24 cellular contexts compared by ENCODE assay signal in the genomic region with DNA sequence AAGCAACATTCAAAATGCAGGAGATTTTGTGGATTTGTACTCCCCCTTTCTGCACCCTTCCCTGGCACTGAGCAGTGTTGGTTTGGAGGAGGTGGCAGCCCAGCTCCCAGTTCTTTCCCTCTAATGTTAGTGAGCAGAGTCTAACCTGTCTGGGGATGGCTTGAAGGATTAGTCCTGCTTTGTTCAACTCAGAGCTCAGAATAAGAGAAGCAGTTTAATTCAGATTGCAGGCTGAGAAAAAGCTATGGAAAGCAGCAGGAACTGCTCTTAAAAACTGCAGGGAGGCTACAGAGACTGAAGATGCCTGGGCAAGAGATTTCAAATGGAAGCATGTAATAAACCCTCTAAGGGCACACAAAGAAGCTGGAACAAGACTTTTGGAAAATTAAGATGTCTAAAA.
DNase-seq lines count a peak whose midpoint lies in the region; TF ChIP-seq lines count a peak whose summit lies in the region.
"Had no signal": no experiment of that assay in that cellular context is flagged by ENCODE, and none has a peak within 500 bp of the region (broad histone marks: within the 10 kb centered on the region; RNA-seq: fewer than 3 reads in every experiment).

No MANE protein-coding gene starts in this region.

- H3K9ac ChIP-seq in BLaER1 treated with 17β-estradiol and CSF1 and Interleukin-3, amounts not matched to agents 10 nM and 100 nM = no peak overlapping the region
- H3K9ac ChIP-seq in HUES64 (ENCODE audit: low read depth, low read length) (no peak overlapping the region), neural progenitor cell (no peak overlapping the region)
- H3K9ac ChIP-seq: KMS-11, SK-N-SH had no signal

- no peaks in the 10 kb centered on the region for H3K36me3 ChIP-seq in BLaER1 treated with 17β-estradiol and CSF1 and Interleukin-3, amounts not matched to agents 10 nM and 100 nM
- H3K36me3 ChIP-seq in HUES64 (ENCODE audit: insufficient read depth, low read length) (no peaks in the 10 kb centered on the region), hepatocyte (replicated peaks; ENCODE audit: insufficient read depth, low read depth) (no peaks in the 10 kb centered on the region), neural progenitor cell (no peaks in the 10 kb centered on the region)

- H3K27ac ChIP-seq in BLaER1 treated with 17β-estradiol and CSF1 and Interleukin-3, amounts not matched to agents 10 nM and 100 nM = no peak overlapping the region
- peak overlapping the region; percentile 58 for H3K27ac ChIP-seq in HUES64 (ENCODE audit: low read depth, low read length)
- H3K27ac ChIP-seq in hepatocyte = peak overlapping the region; percentile 65
- H3K27ac ChIP-seq in neural progenitor cell = no peak overlapping the region
- H3K27ac ChIP-seq: KMS-11 had no signal

- H3K79me2 ChIP-seq in hepatocyte (no peaks in the 10 kb centered on the region), neural progenitor cell (ENCODE audit: low read depth) (no peaks in the 10 kb centered on the region)

- H3K9me2 ChIP-seq in hepatocyte (replicated peaks; ENCODE audit: insufficient read depth) = no peaks in the 10 kb centered on the region
- H3K9me2 ChIP-seq: SK-N-SH had no signal

- POLR2A ChIA-PET in activated CD4-positive, alpha-beta memory T cell treated with anti-CD3 and anti-CD28 coated beads for 36 hours (lab: Charles Lee) = no interaction called here

- H3K27me3 Mint-ChIP-seq in neural progenitor cell (ENCODE audit: insufficient read depth, low read depth) = peaks cover 16% of the 10 kb centered on the region
- H3K27me3 Mint-ChIP-seq in activated CD4-positive, alpha-beta memory T cell treated with anti-CD3 and anti-CD28 coated beads for 36 hours = peaks cover 35% of the 10 kb centered on the region

- H3K4me1 ChIP-seq in BLaER1 treated with 17β-estradiol and CSF1 and Interleukin-3, amounts not matched to agents 10 nM and 100 nM = peaks cover 3 to 40% (median 25%) of the 10 kb centered on the region in 10 experiments; a peak in 17 of 20 replicates
- H3K4me1 ChIP-seq in HUES64 (ENCODE audit: insufficient read depth, low read length) (peaks cover 26% of the 10 kb centered on the region), hepatocyte (ENCODE audit: insufficient read depth) (peaks cover 25% of the 10 kb centered on the region), neural progenitor cell (peaks cover 20% of the 10 kb centered on the region)

- H3K4me1 Mint-ChIP-seq in neural progenitor cell = peaks cover 40% of the 10 kb centered on the region
- H3K4me1 Mint-ChIP-seq in activated CD4-positive, alpha-beta memory T cell treated with anti-CD3 and anti-CD28 coated beads for 36 hours (ENCODE audit: low read depth) = no peaks in the 10 kb centered on the region
- H3K4me1 Mint-ChIP-seq: IgD-negative memory B cell had no signal

- H3K9me3 ChIP-seq in BLaER1 treated with 17β-estradiol and CSF1 and Interleukin-3, amounts not matched to agents 10 nM and 100 nM (replicated peaks in 1 of 11) = peaks cover 0 to 8% (median 2%) of the 10 kb centered on the region in 11 experiments; a peak in 10 of 22 replicates
- H3K9me3 ChIP-seq in HUES64 (ENCODE audit: insufficient read depth, low read depth, low read length) = no peaks in the 10 kb centered on the region
- H3K9me3 ChIP-seq in hepatocyte (ENCODE audit: low read depth) = no peaks in the 10 kb centered on the region
- no peaks in the 10 kb centered on the region for H3K9me3 ChIP-seq in neural progenitor cell (ENCODE audit: low read depth)
- H3K9me3 ChIP-seq: Caco-2, SK-N-SH had no signal

- H2AFZ ChIP-seq in hepatocyte (no peak overlapping the region), neural progenitor cell (replicated peaks) (no peak overlapping the region)

- no peak for TF ChIP-seq CTCF in hepatocyte (IDR thresholded peaks at IDR 0.05; ENCODE audit: poor library complexity)
- no peak for TF ChIP-seq CTCF in neural progenitor cell (IDR thresholded peaks at IDR 0.05)

- peak overlapping the region; percentile 15 for H3K4me3 Mint-ChIP-seq in neural progenitor cell
- no peak overlapping the region for H3K4me3 Mint-ChIP-seq in activated CD4-positive, alpha-beta memory T cell treated with anti-CD3 and anti-CD28 coated beads for 36 hours
- H3K4me3 Mint-ChIP-seq: CD8-positive, alpha-beta T cell; HFFc6; IgD-negative memory B cell had no signal

- peaks cover 23 to 32% (median 26%) of the 10 kb centered on the region in 11 experiments for H3K27me3 ChIP-seq in BLaER1 treated with 17β-estradiol and CSF1 and Interleukin-3, amounts not matched to agents 10 nM and 100 nM
- H3K27me3 ChIP-seq in HUES64 (ENCODE audit: insufficient read depth, low read length) (no peaks in the 10 kb centered on the region), hepatocyte (no peaks in the 10 kb centered on the region), neural progenitor cell (no peaks in the 10 kb centered on the region)

- no peak for DNase-seq in hepatocyte (ENCODE audit: low spot score)
- peak; percentile 62 for DNase-seq in neural progenitor cell (ENCODE audit: low spot score)
- no peak for DNase-seq in activated CD4-positive, alpha-beta memory T cell treated with anti-CD3 and anti-CD28 coated beads for 36 hours
- no peak for DNase-seq in NCI-H2171 (lab: John Stamatoyannopoulos, UW)
- DNase-seq in GM03348 (ENCODE audit: low spot score) = no peak
- DNase-seq in NCI-H187 (lab: John Stamatoyannopoulos, UW) = no peak
- DNase-seq: C1 segment of cervical spinal cord; Caco-2; CD8-positive, alpha-beta T cell; EL; GDM1; HFFc6; NCI-H1092; NCI-H1436; NCI-H187 treated with DMSO at 0.1 percent for 48 hours; NCI-H524 treated with DMSO at 0.1 percent for 48 hours; NCI-H774; PC-3; SK-N-SH; SW 1271 had no signal

- H3K36me3 Mint-ChIP-seq in neural progenitor cell = no peaks in the 10 kb centered on the region
- H3K36me3 Mint-ChIP-seq in activated CD4-positive, alpha-beta memory T cell treated with anti-CD3 and anti-CD28 coated beads for 36 hours = no peaks in the 10 kb centered on the region
- H3K36me3 Mint-ChIP-seq: CD8-positive, alpha-beta T cell; IgD-negative memory B cell had no signal

- intact Hi-C loops in activated CD4-positive, alpha-beta memory T cell treated with anti-CD3 and anti-CD28 coated beads for 36 hours (cut with micrococcal nuclease) = no loop called here

- H4K20me1 ChIP-seq in BLaER1 treated with 17β-estradiol and CSF1 and Interleukin-3, amounts not matched to agents 10 nM and 100 nM = no peaks in the 10 kb centered on the region
- H4K20me1 ChIP-seq in hepatocyte (ENCODE audit: insufficient read depth, poor library complexity, severe bottlenecking) = no peaks in the 10 kb centered on the region
- no peaks in the 10 kb centered on the region for H4K20me1 ChIP-seq in neural progenitor cell (ENCODE audit: low read depth)

- peaks cover 14% of the 10 kb centered on the region for H3F3A ChIP-seq in neural progenitor cell (ENCODE audit: low read depth)

- CTCF ChIA-PET in activated CD4-positive, alpha-beta memory T cell treated with anti-CD3 and anti-CD28 coated beads for 36 hours (lab: Charles Lee) = no interaction called here

- no peak overlapping the region for H3K4me3 ChIP-seq in BLaER1 treated with 17β-estradiol and CSF1 and Interleukin-3, amounts not matched to agents 10 nM and 100 nM
- no peak overlapping the region for H3K4me3 ChIP-seq in HUES64 (ENCODE audit: low read length)
- H3K4me3 ChIP-seq in hepatocyte = no peak overlapping the region
- no peak overlapping the region for H3K4me3 ChIP-seq in neural progenitor cell

- H3K27ac Mint-ChIP-seq in neural progenitor cell = no peak overlapping the region
- no peak overlapping the region for H3K27ac Mint-ChIP-seq in activated CD4-positive, alpha-beta memory T cell treated with anti-CD3 and anti-CD28 coated beads for 36 hours
- H3K27ac Mint-ChIP-seq: CD8-positive, alpha-beta T cell; HFFc6; IgD-negative memory B cell had no signal

- peak overlapping the region in 9 of 11 experiments; percentile 10 to 86 (median 65); a peak in 16 of 22 replicates for H3K4me2 ChIP-seq in BLaER1 treated with 17β-estradiol and CSF1 and Interleukin-3, amounts not matched to agents 10 nM and 100 nM
- H3K4me2 ChIP-seq in hepatocyte (peak overlapping the region; percentile 57), neural progenitor cell (peak overlapping the region; percentile 56)
- H3K4me2 ChIP-seq: KMS-11, SK-N-SH had no signal

- peaks cover 11% of the 10 kb centered on the region for H3K9me3 Mint-ChIP-seq in neural progenitor cell
- H3K9me3 Mint-ChIP-seq in activated CD4-positive, alpha-beta memory T cell treated with anti-CD3 and anti-CD28 coated beads for 36 hours = peaks cover 18% of the 10 kb centered on the region

Comparison
In these comparisons a context has a peak if more than half of its experiments do, and no peak if none do; other contexts are left out.
1. H3K27ac ChIP-seq: peak in HUES64 (single experiment) and hepatocyte (single experiment); none in BLaER1 treated with 17β-estradiol and CSF1 and Interleukin-3, amounts not matched to agents 10 nM and 100 nM (0 of 11) and neural progenitor cell (single experiment).
2. Peak in every context shown above with its lines, with median percentiles within 50 percentile points of each other: H3K4me2 ChIP-seq.